8 cellular contexts compared by ENCODE assay signal in the genomic region with DNA sequence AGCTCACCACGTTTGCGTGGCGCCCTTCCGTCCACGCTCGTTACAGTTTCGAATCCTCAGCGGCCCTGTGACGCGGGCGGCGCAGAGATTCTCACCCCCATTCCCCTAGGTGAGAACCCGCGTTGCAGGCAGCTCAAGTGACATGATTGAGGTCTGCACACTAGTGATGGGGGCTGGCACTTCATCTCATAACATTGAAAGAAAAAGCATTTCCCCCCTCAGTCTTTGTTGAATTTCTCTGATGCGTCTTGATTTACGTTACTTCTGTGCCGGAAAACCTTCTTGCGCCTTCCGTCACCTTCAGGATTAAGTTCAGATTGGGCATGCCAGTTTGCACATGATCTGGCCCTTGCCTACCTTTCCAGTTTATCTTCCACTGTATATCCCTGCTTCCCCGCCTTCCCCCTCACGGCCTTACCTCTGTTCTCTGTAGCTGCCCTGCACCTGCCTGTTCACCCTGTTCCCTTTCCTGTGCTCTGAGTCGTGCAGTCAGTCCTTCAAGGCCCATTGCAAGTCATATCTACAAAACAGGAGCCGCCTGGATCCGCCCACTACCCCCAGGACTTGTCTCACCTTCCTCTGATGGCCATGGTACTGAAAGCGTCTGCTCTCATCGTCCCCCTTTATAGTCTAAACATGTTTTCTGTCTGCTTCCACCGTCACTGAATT. TPM values are rescaled to one million over a fixed set of nuclear protein-coding genes. Genes with fewer than 3 reads are reported as not detected.
DNase-seq lines count a peak whose midpoint lies in the region; ATAC-seq and TF ChIP-seq lines count a peak whose summit lies in the region.

No MANE protein-coding gene starts in this region.

- H3K36me3 Mint-ChIP-seq in progenitor cell of endocrine pancreas (ENCODE audit: insufficient read depth): peaks cover 4% of the 10 kb centered on the region

- no peaks in the 10 kb centered on the region for H3K9me3 Mint-ChIP-seq in progenitor cell of endocrine pancreas (ENCODE audit: low read depth)

- H3K36me3 ChIP-seq in uterus: no peaks in the 10 kb centered on the region

- ATAC-seq in GM19328 (IDR thresholded peaks at IDR 0.05; ENCODE audit: unreplicated experiment): no peak

- peaks cover 5% of the 10 kb centered on the region for H3K27me3 Mint-ChIP-seq in progenitor cell of endocrine pancreas

- TF ChIP-seq CTCF in fibroblast of villous mesenchyme (IDR thresholded peaks at IDR 0.05; ENCODE audit: insufficient read depth, low read depth, low read length) (no peak), progenitor cell of endocrine pancreas (IDR thresholded peaks at IDR 0.05; ENCODE audit: unreplicated experiment) (no peak), uterus (IDR thresholded peaks at IDR 0.05) (no peak)

- H3K27ac Mint-ChIP-seq in progenitor cell of endocrine pancreas: peak overlapping the region; percentile 81

- H3K9me3 ChIP-seq in uterus: no peaks in the 10 kb centered on the region

- H3K4me3 ChIP-seq in fibroblast of villous mesenchyme (ENCODE audit: low read depth, low read length) (peak overlapping the region; percentile 77), uterus (peak overlapping the region; percentile 54 to 62)

- no peak for TF ChIP-seq POLR2A in uterus (IDR thresholded peaks at IDR 0.05)

- H3K4me3 Mint-ChIP-seq in progenitor cell of endocrine pancreas (ENCODE audit: low read depth): peak overlapping the region; percentile 81

- DNase-seq in DMS79 (lab: John Stamatoyannopoulos, UW) (peak; percentile 60), HCEC 1CT (peak; percentile 43), NOMO-1 treated with dmso at 0.1 percent for 144 hours (lab: John Stamatoyannopoulos, UW; ENCODE audit: unreplicated experiment) (peak; percentile 15), activated T-helper 1 cell treated with Interleukin-2 at 50 U/mL for 16 hours (ENCODE audit: low read depth) (peak; percentile 26), fibroblast of villous mesenchyme (ENCODE audit: low read depth) (peak; percentile 50), progenitor cell of endocrine pancreas (ENCODE audit: low spot score, unreplicated experiment) (no peak), uterus (peak; percentile 29 to 33)

- intact Hi-C loops in uterus (cut with DNase I; ENCODE audit: low total_unique reads): no loop called here

- H3K4me1 ChIP-seq in uterus: peaks cover 5 to 10% of the 10 kb centered on the region in 2 donors

- no peaks in the 10 kb centered on the region for H3K27me3 ChIP-seq in uterus

- peak overlapping the region; percentile 97 to 98 for H3K27ac ChIP-seq in uterus

- peaks cover 21% of the 10 kb centered on the region for H3K4me1 Mint-ChIP-seq in progenitor cell of endocrine pancreas (ENCODE audit: low read depth)

RNA-seq across cellular contexts. Expression of a gene that starts 1.1 kb away (rescaled TPM):
- 42.3 and 48.0 TPM in 2 replicates for total RNA-seq in fibroblast of villous mesenchyme
- 37.6 and 38.5 TPM in 2 replicates for total RNA-seq in progenitor cell of endocrine pancreas
- 10 to 100 TPM; 30.9 to 70.1 (median 51.3) TPM for total RNA-seq in uterus

RNA-seq across cellular contexts. Expression of a gene that starts 40.9 kb away (rescaled TPM):
- total RNA-seq in fibroblast of villous mesenchyme: under 0.01 and 0.64 TPM in 2 replicates
- 0.95 and 1.0 TPM in 2 replicates for total RNA-seq in progenitor cell of endocrine pancreas
- 10 to 100 TPM in 1 of 4 donors, 1 to 10 TPM in 1, under 1 TPM in 1, not detected in 1; 0.83 to 31.3 (median 1.6) TPM for total RNA-seq in uterus
